In the genomic region with DNA sequence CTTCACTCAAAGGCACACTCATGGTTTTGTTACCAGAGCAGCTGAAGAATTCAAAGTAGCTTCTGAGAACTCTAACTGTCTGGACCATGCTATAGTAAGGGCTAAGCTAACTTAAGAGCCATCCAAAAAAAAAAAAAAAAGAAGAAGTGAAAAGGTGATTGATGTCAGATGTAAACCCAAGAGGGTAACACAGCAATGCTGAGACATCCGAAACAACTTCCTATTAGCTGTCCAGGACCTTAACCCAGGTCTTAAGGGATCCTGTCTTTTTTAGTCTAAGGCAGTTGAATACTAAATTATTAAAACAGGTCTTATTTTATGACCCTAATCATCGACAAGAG, we compare ENCODE assay signal across 1 cellular context.
TF ChIP-seq lines count a peak whose summit lies in the region.

No MANE protein-coding gene starts in this region.

TF ChIP-seq in HepG2, 621 proteins besides CTCF, POLR2A, EP300 and RAD21 (continued from another document):
- TF ChIP-seq ZNF580 (CRISPR knock-in tag; IDR thresholded peaks at IDR 0.05; ENCODE audit: borderline replicate concordance, low read depth) (no peak), GTF3A (CRISPR knock-in tag; conservative IDR thresholded peaks at IDR 0.05) (no peak), NFRKB (IDR thresholded peaks at IDR 0.05) (no peak)
